8 cellular contexts compared by ENCODE assay signal in the genomic region with DNA sequence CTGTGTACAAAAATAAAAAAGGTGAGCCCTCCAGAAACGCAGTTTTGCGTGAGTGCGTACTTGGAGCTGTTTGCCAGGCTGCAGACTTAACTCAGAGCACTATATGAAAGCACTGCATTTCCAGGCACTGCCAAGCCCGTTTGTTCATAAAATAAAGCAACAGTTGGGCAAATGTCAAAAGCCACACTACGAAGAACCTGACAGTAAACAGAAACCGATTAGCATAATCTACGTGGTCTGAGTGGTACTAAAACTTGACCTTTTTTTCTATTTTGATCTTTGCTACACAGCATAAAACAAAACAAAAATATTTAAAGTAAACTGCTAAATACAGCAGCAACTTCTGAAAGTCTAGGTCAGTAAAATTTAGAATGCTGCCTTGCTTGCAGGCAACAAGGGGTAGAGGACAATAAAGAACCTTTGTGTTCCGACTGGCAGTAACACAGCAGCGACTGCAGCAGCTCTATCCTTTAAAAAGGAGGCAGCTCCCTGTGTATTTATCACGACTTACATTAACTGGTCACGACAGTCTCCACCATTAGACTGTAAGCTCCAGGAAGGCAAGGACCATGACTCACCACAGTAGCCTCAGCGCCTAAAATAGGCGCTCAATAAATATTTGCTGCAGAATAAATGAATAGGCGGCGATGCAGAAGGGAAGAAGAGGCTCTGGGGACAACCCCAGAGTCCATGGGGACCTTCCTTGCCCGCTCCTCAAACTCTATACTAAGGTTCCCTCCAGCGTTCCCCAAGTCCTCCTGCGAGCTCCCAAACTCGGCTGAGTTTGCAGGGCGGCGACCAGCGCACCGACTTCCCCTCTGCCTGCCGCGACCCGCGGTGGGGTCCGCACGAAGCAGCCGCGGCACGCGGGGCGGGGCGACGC. TPM values are rescaled to one million over a fixed set of nuclear protein-coding genes. Genes with fewer than 3 reads are reported as not detected.
A peak's percentile ranks its signal among the peaks of the same experiment; 100 is the strongest.
DNase-seq lines count a peak whose midpoint lies in the region; ATAC-seq lines count a peak whose summit lies in the region.

No MANE protein-coding gene starts in this region.

- H3K9me3 Mint-ChIP-seq in activated T-cell treated with anti-CD3 and anti-CD28 coated beads, Interleukin-2, amount 50 U/mL, for 4 hours, result no peaks in the 10 kb centered on the region

- H3K4me3 ChIP-seq in iPS-18a (ENCODE audit: low read length) (peak overlapping the region; percentile 97), skeletal muscle cell (ENCODE audit: low read depth, low read length) (peak overlapping the region; percentile 84)

- no peaks in the 10 kb centered on the region for H3K27me3 Mint-ChIP-seq in activated T-cell treated with anti-CD3 and anti-CD28 coated beads, Interleukin-2, amount 50 U/mL, for 4 hours (ENCODE audit: low read depth)

- H3K36me3 Mint-ChIP-seq in activated T-cell treated with anti-CD3 and anti-CD28 coated beads, Interleukin-2, amount 50 U/mL, for 4 hours (ENCODE audit: insufficient read depth), result peaks cover 12% of the 10 kb centered on the region

- H3K4me1 Mint-ChIP-seq in activated T-cell treated with anti-CD3 and anti-CD28 coated beads, Interleukin-2, amount 50 U/mL, for 4 hours (ENCODE audit: low read depth), result peaks cover 39% of the 10 kb centered on the region

- no peaks in the 10 kb centered on the region for H3K27me3 ChIP-seq in iPS-18a (ENCODE audit: control insufficient read depth, insufficient read depth, low read length)

- peak overlapping the region; percentile 90 for H3K9ac ChIP-seq in iPS-18a (ENCODE audit: low read length)

- no peaks in the 10 kb centered on the region for H3K9me3 ChIP-seq in iPS-18a (ENCODE audit: control insufficient read depth, low read depth, low read length)

- peaks cover 22% of the 10 kb centered on the region for H3K36me3 ChIP-seq in iPS-18a (ENCODE audit: control insufficient read depth, low read depth, low read length)

- H3K27ac ChIP-seq in iPS-18a (ENCODE audit: low read length), result peak overlapping the region; percentile 93

- H3K4me1 ChIP-seq in iPS-18a (ENCODE audit: control insufficient read depth, low read depth, low read length), result peaks cover 10% of the 10 kb centered on the region

- DNase-seq in activated T-cell treated with anti-CD3 and anti-CD28 coated beads, Interleukin-2, amount 50 U/mL, for 4 hours, result no peak
- no peak for DNase-seq in activated T-cell treated with anti-CD3 and anti-CD28 coated beads, Interleukin-2, amount 50 U/mL, for 1 hour
- DNase-seq in NCI-H2227 (lab: John Stamatoyannopoulos, UW; ENCODE audit: unreplicated experiment), result peak; percentile 33
- DNase-seq in amygdala (lab: John Stamatoyannopoulos, UW), result peak in 30 of 56 donors; percentile 1 to 65 (median 34)
- DNase-seq in skeletal muscle cell (ENCODE audit: low read depth), result no peak
- DNase-seq in stimulated activated CD4-positive, alpha-beta T cell treated with anti-CD3 and anti-CD28 coated beads, Interleukin-2, amount 100 ng/mL, for 24 hours, result no peak

- ATAC-seq in activated T-cell treated with anti-CD3 and anti-CD28 coated beads, Interleukin-2, amount 50 U/mL, for 4 hours, result peak in 1 of 2 donors; percentile 0
- peak; percentile 4 for ATAC-seq in HG02798 (IDR thresholded peaks at IDR 0.05; ENCODE audit: poor library complexity, unreplicated experiment)

- peak overlapping the region; percentile 96 for H3K4me3 Mint-ChIP-seq in activated T-cell treated with anti-CD3 and anti-CD28 coated beads, Interleukin-2, amount 50 U/mL, for 4 hours

RNA-seq across cellular contexts. Expression of gene SS18, which starts 0.9 kb away (rescaled TPM):
- 10 to 100 TPM; 56.7 to 62.9 (median 59.3) TPM for total RNA-seq in activated T-cell treated with anti-CD3 and anti-CD28 coated beads, Interleukin-2, amount 50 U/mL, for 4 hours

RNA-seq across cellular contexts. Expression of gene PSMA8, which starts 44.2 kb away (rescaled TPM):
- total RNA-seq in activated T-cell treated with anti-CD3 and anti-CD28 coated beads, Interleukin-2, amount 50 U/mL, for 4 hours, result 1 to 10 TPM in 2 of 3 donors, under 1 TPM in 1; 0.87 to 2.1 (median 1.0) TPM

Comparison
In these comparisons a context has a peak if more than half of its experiments do, and no peak if none do; other contexts are left out.
1. DNase-seq: peak in NCI-H2227 (single experiment) and amygdala (30 of 56); none in activated T-cell treated with anti-CD3 and anti-CD28 coated beads, Interleukin-2, amount 50 U/mL, for 4 hours (single experiment), activated T-cell treated with anti-CD3 and anti-CD28 coated beads, Interleukin-2, amount 50 U/mL, for 1 hour (single experiment), skeletal muscle cell (single experiment) and stimulated activated CD4-positive, alpha-beta T cell treated with anti-CD3 and anti-CD28 coated beads, Interleukin-2, amount 100 ng/mL, for 24 hours (0 of 2).